In genomic region chr18:77065221-77065981, GRCh38 we compare ENCODE assay signal across 8 cellular contexts.
A peak's percentile ranks its signal among the peaks of the same experiment; 100 is the strongest.
DNase-seq lines count a peak whose midpoint lies in the region; ATAC-seq and TF ChIP-seq lines count a peak whose summit lies in the region.

No MANE protein-coding gene starts in this region.

- BruUV-seq in MCF 10A (replicated peaks; lab: Mats Ljungman, UMichigan) = TSS peak; percentile 24

- H3K36me3 ChIP-seq in SK-N-SH (replicated peaks in 1 of 2; ENCODE audit: control insufficient read depth in 1 of 2, insufficient read depth in 2 of 2, low read length in 1 of 2) = no peaks in the 10 kb centered on the region
- peaks cover 0 to 46% of the 10 kb centered on the region in 2 experiments for H3K36me3 ChIP-seq in mesenchymal stem cell (ENCODE audit: control insufficient read depth in 1 of 2, insufficient read depth in 2 of 2, low read depth in 1 of 2, low read length in 2 of 2)

- POLR2A ChIA-PET in SK-N-SH (lab: Yijun Ruan, JAX) (no interaction called here), MCF 10A (lab: Yijun Ruan, JAX) (interaction anchor here (0.6 to 4.0 kb wide), 12 partner anchors 9 to 643 kb away, joined by 3 to 33 read pairs (median 4); partner anchors contain the start of gene MBP)

- ATAC-seq in GM18520 (IDR thresholded peaks at IDR 0.05; ENCODE audit: unreplicated experiment) (peak; percentile 15), HG03103 (IDR thresholded peaks at IDR 0.05; ENCODE audit: low read depth, unreplicated experiment) (peak; percentile 26), HG03135 (IDR thresholded peaks at IDR 0.05; ENCODE audit: unreplicated experiment) (no peak), HG02840 (IDR thresholded peaks at IDR 0.05; ENCODE audit: low FRiP score, unreplicated experiment) (no peak)

- H3K36me3 Mint-ChIP-seq in MCF 10A (ENCODE audit: insufficient read depth, unreplicated experiment) = peaks cover 12% of the 10 kb centered on the region

- no peak overlapping the region for H2BK5ac ChIP-seq in mesenchymal stem cell (ENCODE audit: low read depth, low read length, poor library complexity, severe bottlenecking)

- H3K4me2 ChIP-seq in SK-N-SH = 0 out of 2 replicates have a peak overlapping the region, but pooled peaks have one; percentile 27
- H3K4me2 ChIP-seq in mesenchymal stem cell (ENCODE audit: low read length, poor library complexity, severe bottlenecking) = no peak overlapping the region

- no peaks in the 10 kb centered on the region for H3K79me2 ChIP-seq in SK-N-SH (ENCODE audit: insufficient read depth)

- no peaks in the 10 kb centered on the region for H3K27me3 Mint-ChIP-seq in MCF 10A (ENCODE audit: insufficient read depth, unreplicated experiment)

- intact Hi-C loops in MCF 10A (cut with micrococcal nuclease) = loop anchor here (1.0 to 5.0 kb wide), 3 partner anchors 63 to 142 kb away; no protein-coding TSS in a partner anchor

- H3K4ac ChIP-seq in mesenchymal stem cell (ENCODE audit: low read depth in 1 of 2, low read length in 2 of 2) = peak overlapping the region in 1 of 2 experiments; percentile 77

- H4K20me1 ChIP-seq in SK-N-SH (ENCODE audit: insufficient read depth) = no peaks in the 10 kb centered on the region

- H2BK120ac ChIP-seq in mesenchymal stem cell (ENCODE audit: low read depth, low read length) = peak overlapping the region; percentile 29

- CTCF ChIA-PET in SK-N-SH (lab: Yijun Ruan, JAX) = no interaction called here
- CTCF ChIA-PET in MCF 10A (lab: Yijun Ruan, JAX) = interaction anchor here (0.6 to 1.5 kb wide), 5 partner anchors 20 to 189 kb away, joined by 3 to 5 read pairs (median 4); no protein-coding TSS in a partner anchor

- TF ChIP-seq CTCF in SK-N-SH (IDR thresholded peaks at IDR 0.05) (no peak), MCF 10A (IDR thresholded peaks at IDR 0.05; ENCODE audit: unreplicated experiment) (no peak)

- H3K79me1 ChIP-seq in mesenchymal stem cell (replicated peaks; ENCODE audit: low read length, poor library complexity, severe bottlenecking) = peaks cover 8% of the 10 kb centered on the region

- peak overlapping the region; percentile 60 for H2BK15ac ChIP-seq in mesenchymal stem cell (ENCODE audit: low read depth, poor library complexity, severe bottlenecking)

- 58% methylated on average over 13 of the region's 13 CpGs for WGBS in SK-N-SH (ENCODE audit: low lambda C conversion rate)
- 29% methylated on average over 10 of the region's 13 CpGs for WGBS in mesenchymal stem cell

- H3K14ac ChIP-seq in mesenchymal stem cell (ENCODE audit: low read length in 2 of 2) = no peak overlapping the region

- H2AK5ac ChIP-seq in mesenchymal stem cell (ENCODE audit: low read length, severe bottlenecking) = peak overlapping the region; percentile 42

- H3F3A ChIP-seq in SK-N-SH (replicated peaks; ENCODE audit: insufficient read depth) = peaks cover 24% of the 10 kb centered on the region

- peak overlapping the region in 1 of 2 experiments; percentile 39; a peak in 2 of 4 replicates for H3K27ac ChIP-seq in SK-N-SH (ENCODE audit: low read depth in 2 of 2, low read length in 1 of 2)
- H3K27ac ChIP-seq in mesenchymal stem cell (ENCODE audit: low read length, poor library complexity, severe bottlenecking) = peak overlapping the region; percentile 76

- H3K9ac ChIP-seq in SK-N-SH = no peak overlapping the region
- peak overlapping the region; percentile 75 for H3K9ac ChIP-seq in mesenchymal stem cell (ENCODE audit: low read length)

- peaks cover 0 to 18% of the 10 kb centered on the region in 2 experiments; a peak in 3 of 4 replicates for H3K4me1 ChIP-seq in SK-N-SH (ENCODE audit: control insufficient read depth in 1 of 2, insufficient read depth in 2 of 2, low read depth in 1 of 2, low read length in 1 of 2)
- H3K4me1 ChIP-seq in mesenchymal stem cell (ENCODE audit: control insufficient read depth, insufficient read depth, low read depth, low read length) = peaks cover 49% of the 10 kb centered on the region

- TF ChIP-seq RAD21 in SK-N-SH (IDR thresholded peaks at IDR 0.05; ENCODE audit: low read length) = no peak

- no peaks in the 10 kb centered on the region for H3K9me3 Mint-ChIP-seq in MCF 10A (ENCODE audit: unreplicated experiment)

- no peak overlapping the region for H4K8ac ChIP-seq in mesenchymal stem cell (ENCODE audit: low read length)

- no peaks in the 10 kb centered on the region for H3K9me3 ChIP-seq in SK-N-SH
- H3K9me3 ChIP-seq in mesenchymal stem cell (ENCODE audit: control insufficient read depth, low read length) = no peaks in the 10 kb centered on the region

- H3K18ac ChIP-seq in mesenchymal stem cell (ENCODE audit: low read depth in 1 of 2, low read length in 2 of 2) = peak overlapping the region in 1 of 2 experiments; percentile 88

- no peak overlapping the region for H3K4me3 Mint-ChIP-seq in MCF 10A (ENCODE audit: unreplicated experiment)

- peak in 1 of 2 experiments; percentile 31; a peak in 1 of 4 replicates for TF ChIP-seq EP300 in SK-N-SH (IDR thresholded peaks at IDR 0.05; ENCODE audit: borderline replicate concordance in 1 of 2, low read depth in 1 of 2, low read length in 1 of 2)

- peak overlapping the region; percentile 29 to 48 for H2BK12ac ChIP-seq in mesenchymal stem cell (ENCODE audit: low read length in 2 of 2)

- no peak overlapping the region for H3K23ac ChIP-seq in mesenchymal stem cell (ENCODE audit: low read length in 2 of 2)

- peaks cover 35% of the 10 kb centered on the region for H3K4me1 Mint-ChIP-seq in MCF 10A (ENCODE audit: insufficient read depth, unreplicated experiment)

- DNase-seq in SK-N-SH (no peak), MCF 10A (ENCODE audit: unreplicated experiment) (peak; percentile 94), mesenchymal stem cell (peak; percentile 98), NCI-H69 (lab: John Stamatoyannopoulos, UW) (no peak)

- no peak overlapping the region for H3K4me3 ChIP-seq in SK-N-SH (ENCODE audit: low read depth in 2 of 2, low read length in 1 of 2)
- no peak overlapping the region for H3K4me3 ChIP-seq in mesenchymal stem cell (ENCODE audit: insufficient read depth in 1 of 2, low read depth in 1 of 2, low read length in 2 of 2)

- peak overlapping the region; percentile 57 for H4K91ac ChIP-seq in mesenchymal stem cell (ENCODE audit: low read length)

- H2AFZ ChIP-seq in SK-N-SH (ENCODE audit: low read depth) (0 out of 2 replicates have a peak overlapping the region, but pooled peaks have one; percentile 23), mesenchymal stem cell (ENCODE audit: low read depth, low read length) (no peak overlapping the region)

- H3K9me2 ChIP-seq in SK-N-SH = no peaks in the 10 kb centered on the region

- H3K27ac Mint-ChIP-seq in MCF 10A (ENCODE audit: low read depth, unreplicated experiment) = peak overlapping the region; percentile 95

- no peaks in the 10 kb centered on the region for H3K27me3 ChIP-seq in SK-N-SH (ENCODE audit: insufficient read depth)
- H3K27me3 ChIP-seq in mesenchymal stem cell (ENCODE audit: control insufficient read depth in 1 of 2, insufficient read depth in 1 of 2, low read length in 2 of 2) = no peaks in the 10 kb centered on the region

TF ChIP-seq in SK-N-SH, 30 proteins besides CTCF, POLR2A, EP300 and RAD21 (continues in another document):
- TF ChIP-seq TEAD4 (IDR thresholded peaks at IDR 0.05; ENCODE audit: borderline replicate concordance, insufficient read depth) = no peak
- TF ChIP-seq REST (IDR thresholded peaks at IDR 0.05; ENCODE audit: low read depth, low read length) = no peak
- TF ChIP-seq RFX5 (IDR thresholded peaks at IDR 0.05; ENCODE audit: low read length) = no peak
- TF ChIP-seq, protein P1, sequence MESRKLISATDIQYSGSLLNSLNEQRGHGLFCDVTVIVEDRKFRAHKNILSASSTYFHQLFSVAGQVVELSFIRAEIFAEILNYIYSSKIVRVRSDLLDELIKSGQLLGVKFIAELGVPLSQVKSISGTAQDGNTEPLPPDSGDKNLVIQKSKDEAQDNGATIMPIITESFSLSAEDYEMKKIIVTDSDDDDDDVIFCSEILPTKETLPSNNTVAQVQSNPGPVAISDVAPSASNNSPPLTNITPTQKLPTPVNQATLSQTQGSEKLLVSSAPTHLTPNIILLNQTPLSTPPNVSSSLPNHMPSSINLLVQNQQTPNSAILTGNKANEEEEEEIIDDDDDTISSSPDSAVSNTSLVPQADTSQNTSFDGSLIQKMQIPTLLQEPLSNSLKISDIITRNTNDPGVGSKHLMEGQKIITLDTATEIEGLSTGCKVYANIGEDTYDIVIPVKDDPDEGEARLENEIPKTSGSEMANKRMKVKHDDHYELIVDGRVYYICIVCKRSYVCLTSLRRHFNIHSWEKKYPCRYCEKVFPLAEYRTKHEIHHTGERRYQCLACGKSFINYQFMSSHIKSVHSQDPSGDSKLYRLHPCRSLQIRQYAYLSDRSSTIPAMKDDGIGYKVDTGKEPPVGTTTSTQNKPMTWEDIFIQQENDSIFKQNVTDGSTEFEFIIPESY (IDR thresholded peaks at IDR 0.05; ENCODE audit: borderline replicate concordance, low read depth) = no peak
- TF ChIP-seq FOSL2 (IDR thresholded peaks at IDR 0.05; ENCODE audit: borderline replicate concordance, low read depth) = peak; percentile 46; the same call in 1 of the 2 replicates
- TF ChIP-seq, protein P2, sequence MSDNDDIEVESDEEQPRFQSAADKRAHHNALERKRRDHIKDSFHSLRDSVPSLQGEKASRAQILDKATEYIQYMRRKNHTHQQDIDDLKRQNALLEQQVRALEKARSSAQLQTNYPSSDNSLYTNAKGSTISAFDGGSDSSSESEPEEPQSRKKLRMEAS (IDR thresholded peaks at IDR 0.05; ENCODE audit: low read depth) = no peak
- TF ChIP-seq JUND (IDR thresholded peaks at IDR 0.05) = peak; percentile 15; the same call in 1 of the 2 replicates

Comparison
In these comparisons a context has a peak if more than half of its experiments do, and no peak if none do; other contexts are left out.
1. ATAC-seq: peak in GM18520 (single experiment) and HG03103 (single experiment); none in HG03135 (single experiment) and HG02840 (single experiment).
2. DNase-seq: peak in MCF 10A (single experiment) and mesenchymal stem cell (single experiment); none in SK-N-SH (single experiment) and NCI-H69 (single experiment).